ENCODE assay signal across 1 cellular context in genomic region chr9:124216474-124217176, GRCh38.
TF ChIP-seq lines count a peak whose summit lies in the region.

No MANE protein-coding gene starts in this region.

TF ChIP-seq in GM12878, 131 proteins besides CTCF, POLR2A, EP300 and RAD21 (continued from another document and continues in another):
- TF ChIP-seq CEBPZ (IDR thresholded peaks at IDR 0.05; ENCODE audit: low read depth, low read length) (no peak), ZBTB40 (IDR thresholded peaks at IDR 0.05; ENCODE audit: borderline replicate concordance) (no peak), HCFC1 (IDR thresholded peaks at IDR 0.05; ENCODE audit: low read length) (0 out of 2 replicates have a peak, but pooled peaks have one; percentile 26), REST (IDR thresholded peaks at IDR 0.05; ENCODE audit: low read depth, low read length) (no peak), IKZF1 (conservative IDR thresholded peaks at IDR 0.05) (peak; percentile 96), IRF4 (IDR thresholded peaks at IDR 0.05; ENCODE audit: low read depth, low read length) (peak; percentile 42; the same call in 1 of the 2 replicates), SREBF2 (IDR thresholded peaks at IDR 0.05; ENCODE audit: low read length) (no peak), TCF12 (IDR thresholded peaks at IDR 0.05; ENCODE audit: low read depth, low read length) (peak; percentile 72), BCL3 (IDR thresholded peaks at IDR 0.05; ENCODE audit: borderline replicate concordance, insufficient read depth, low read depth, low read length, poor library complexity, severe bottlenecking) (peak; percentile 56), CBFB (IDR thresholded peaks at IDR 0.05; ENCODE audit: low read depth) (peak; percentile 77), ATF2 (IDR thresholded peaks at IDR 0.05; ENCODE audit: low read length) (no peak), ZBED1 (IDR thresholded peaks at IDR 0.05; ENCODE audit: borderline replicate concordance) (0 out of 2 replicates have a peak, but pooled peaks have one; percentile 31), MEF2A (IDR thresholded peaks at IDR 0.05; ENCODE audit: insufficient read depth, low read depth, low read length) (peak; percentile 82), ZNF217 (IDR thresholded peaks at IDR 0.05) (peak; percentile 20), POU2F2 (IDR thresholded peaks at IDR 0.05; ENCODE audit: borderline replicate concordance, low read depth, low read length) (no peak), GABPA (IDR thresholded peaks at IDR 0.05; ENCODE audit: low read depth) (no peak), ASH2L (IDR thresholded peaks at IDR 0.05; ENCODE audit: borderline replicate concordance, low read depth) (no peak), CHD2 (IDR thresholded peaks at IDR 0.05; ENCODE audit: borderline replicate concordance, low read depth, low read length) (peak; percentile 17; the same call in 1 of the 2 replicates), MTA2 (IDR thresholded peaks at IDR 0.05; ENCODE audit: low read depth) (peak; percentile 69), NR2C2 (IDR thresholded peaks at IDR 0.05; ENCODE audit: borderline replicate concordance, control insufficient read depth, insufficient read length, low read depth) (no peak), SP1 (IDR thresholded peaks at IDR 0.05; ENCODE audit: low read depth, low read length) (peak; percentile 41), EGR1 (IDR thresholded peaks at IDR 0.05; ENCODE audit: borderline replicate concordance in 1 of 2, low read depth in 2 of 2, low read length in 2 of 2) (peak in 1 of 2 experiments; percentile 91; a peak in 2 of 3 replicates), RFX5 (IDR thresholded peaks at IDR 0.05; ENCODE audit: low read depth, low read length) (no peak), IKZF2 (IDR thresholded peaks at IDR 0.05) (peak in 1 of 2 experiments; percentile 77; a peak in 1 of 4 replicates), NR2F1 (conservative IDR thresholded peaks at IDR 0.05) (peak; percentile 61), DPF2 (IDR thresholded peaks at IDR 0.05) (peak; percentile 81), ETV6 (conservative IDR thresholded peaks at IDR 0.05 in 1 of 2, IDR thresholded peaks at IDR 0.05 in 1 of 2; ENCODE audit: borderline replicate concordance in 1 of 2, low read depth in 1 of 2) (peak; percentile 66 to 99; a peak in 3 of 4 replicates), TBL1XR1 (IDR thresholded peaks at IDR 0.05; ENCODE audit: low read depth, low read length) (peak; percentile 53; the same call in 1 of the 2 replicates), KAT2A (conservative IDR thresholded peaks at IDR 0.05; ENCODE audit: control insufficient read depth, low read depth, low read length) (no peak), SMARCA5 (IDR thresholded peaks at IDR 0.05) (peak; percentile 76)
- TF ChIP-seq, protein P1, sequence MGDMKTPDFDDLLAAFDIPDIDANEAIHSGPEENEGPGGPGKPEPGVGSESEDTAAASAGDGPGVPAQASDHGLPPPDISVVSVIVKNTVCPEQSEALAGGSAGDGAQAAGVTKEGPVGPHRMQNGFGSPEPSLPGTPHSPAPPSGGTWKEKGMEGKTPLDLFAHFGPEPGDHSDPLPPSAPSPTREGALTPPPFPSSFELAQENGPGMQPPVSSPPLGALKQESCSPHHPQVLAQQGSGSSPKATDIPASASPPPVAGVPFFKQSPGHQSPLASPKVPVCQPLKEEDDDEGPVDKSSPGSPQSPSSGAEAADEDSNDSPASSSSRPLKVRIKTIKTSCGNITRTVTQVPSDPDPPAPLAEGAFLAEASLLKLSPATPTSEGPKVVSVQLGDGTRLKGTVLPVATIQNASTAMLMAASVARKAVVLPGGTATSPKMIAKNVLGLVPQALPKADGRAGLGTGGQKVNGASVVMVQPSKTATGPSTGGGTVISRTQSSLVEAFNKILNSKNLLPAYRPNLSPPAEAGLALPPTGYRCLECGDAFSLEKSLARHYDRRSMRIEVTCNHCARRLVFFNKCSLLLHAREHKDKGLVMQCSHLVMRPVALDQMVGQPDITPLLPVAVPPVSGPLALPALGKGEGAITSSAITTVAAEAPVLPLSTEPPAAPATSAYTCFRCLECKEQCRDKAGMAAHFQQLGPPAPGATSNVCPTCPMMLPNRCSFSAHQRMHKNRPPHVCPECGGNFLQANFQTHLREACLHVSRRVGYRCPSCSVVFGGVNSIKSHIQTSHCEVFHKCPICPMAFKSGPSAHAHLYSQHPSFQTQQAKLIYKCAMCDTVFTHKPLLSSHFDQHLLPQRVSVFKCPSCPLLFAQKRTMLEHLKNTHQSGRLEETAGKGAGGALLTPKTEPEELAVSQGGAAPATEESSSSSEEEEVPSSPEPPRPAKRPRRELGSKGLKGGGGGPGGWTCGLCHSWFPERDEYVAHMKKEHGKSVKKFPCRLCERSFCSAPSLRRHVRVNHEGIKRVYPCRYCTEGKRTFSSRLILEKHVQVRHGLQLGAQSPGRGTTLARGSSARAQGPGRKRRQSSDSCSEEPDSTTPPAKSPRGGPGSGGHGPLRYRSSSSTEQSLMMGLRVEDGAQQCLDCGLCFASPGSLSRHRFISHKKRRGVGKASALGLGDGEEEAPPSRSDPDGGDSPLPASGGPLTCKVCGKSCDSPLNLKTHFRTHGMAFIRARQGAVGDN (IDR thresholded peaks at IDR 0.05) = peak; percentile 76; the same call in 1 of the 2 replicates
- TF ChIP-seq, protein P2, sequence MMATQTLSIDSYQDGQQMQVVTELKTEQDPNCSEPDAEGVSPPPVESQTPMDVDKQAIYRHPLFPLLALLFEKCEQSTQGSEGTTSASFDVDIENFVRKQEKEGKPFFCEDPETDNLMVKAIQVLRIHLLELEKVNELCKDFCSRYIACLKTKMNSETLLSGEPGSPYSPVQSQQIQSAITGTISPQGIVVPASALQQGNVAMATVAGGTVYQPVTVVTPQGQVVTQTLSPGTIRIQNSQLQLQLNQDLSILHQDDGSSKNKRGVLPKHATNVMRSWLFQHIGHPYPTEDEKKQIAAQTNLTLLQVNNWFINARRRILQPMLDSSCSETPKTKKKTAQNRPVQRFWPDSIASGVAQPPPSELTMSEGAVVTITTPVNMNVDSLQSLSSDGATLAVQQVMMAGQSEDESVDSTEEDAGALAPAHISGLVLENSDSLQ (IDR thresholded peaks at IDR 0.05) = no peak
- TF ChIP-seq, protein P3, sequence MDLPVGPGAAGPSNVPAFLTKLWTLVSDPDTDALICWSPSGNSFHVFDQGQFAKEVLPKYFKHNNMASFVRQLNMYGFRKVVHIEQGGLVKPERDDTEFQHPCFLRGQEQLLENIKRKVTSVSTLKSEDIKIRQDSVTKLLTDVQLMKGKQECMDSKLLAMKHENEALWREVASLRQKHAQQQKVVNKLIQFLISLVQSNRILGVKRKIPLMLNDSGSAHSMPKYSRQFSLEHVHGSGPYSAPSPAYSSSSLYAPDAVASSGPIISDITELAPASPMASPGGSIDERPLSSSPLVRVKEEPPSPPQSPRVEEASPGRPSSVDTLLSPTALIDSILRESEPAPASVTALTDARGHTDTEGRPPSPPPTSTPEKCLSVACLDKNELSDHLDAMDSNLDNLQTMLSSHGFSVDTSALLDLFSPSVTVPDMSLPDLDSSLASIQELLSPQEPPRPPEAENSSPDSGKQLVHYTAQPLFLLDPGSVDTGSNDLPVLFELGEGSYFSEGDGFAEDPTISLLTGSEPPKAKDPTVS (IDR thresholded peaks at IDR 0.05; ENCODE audit: low read depth, low read length) = no peak
